ENCODE assay signal across 16 cellular contexts in the genomic region with DNA sequence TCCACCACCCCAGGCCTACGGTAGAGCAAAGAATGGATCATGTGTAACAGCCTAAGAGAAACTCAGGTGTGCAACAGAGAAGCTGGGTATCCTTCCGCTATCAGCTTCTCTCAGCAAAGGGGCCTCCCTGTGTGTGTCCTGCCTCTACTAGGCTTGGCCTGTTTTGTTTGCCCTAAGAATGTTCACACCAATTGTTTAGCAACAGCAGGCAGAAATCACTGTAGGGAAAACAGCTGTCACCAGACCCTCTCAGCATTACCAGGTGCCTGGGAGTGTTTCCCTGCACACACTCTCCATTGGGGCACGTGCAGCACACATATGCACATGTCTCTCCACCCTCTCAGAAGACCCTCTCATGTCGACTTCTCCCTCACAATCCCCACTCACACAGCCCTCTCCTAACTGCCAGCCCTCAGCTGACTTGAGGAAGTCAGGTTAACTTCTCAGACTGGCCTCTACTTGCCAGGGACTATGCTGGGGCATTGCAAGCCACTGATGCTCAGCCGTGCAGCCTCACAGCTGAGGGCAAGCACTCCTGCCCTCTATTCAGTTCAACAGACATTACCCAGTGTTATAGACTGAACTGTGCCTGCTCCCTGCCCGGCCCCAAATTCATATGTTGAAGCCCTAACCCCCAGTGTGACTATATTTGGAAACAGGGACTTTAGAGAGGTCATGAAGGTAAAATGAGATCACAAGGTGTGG.
"Had no signal": no experiment of that assay in that cellular context is flagged by ENCODE, and none has a peak within 500 bp of the region (broad histone marks: within the 10 kb centered on the region; RNA-seq: fewer than 3 reads in every experiment).

No MANE protein-coding gene starts in this region.

- H3K4me1 ChIP-seq: body of pancreas, heart left ventricle, left ventricle myocardium inferior had no signal

- ATAC-seq: activated CD4-positive, alpha-beta T cell treated with anti-CD3 and anti-CD28 coated beads for 36 hours; activated T-cell treated with anti-CD3 and anti-CD28 coated beads, Interleukin-2, amount 50 U/mL, for 4 hours; body of pancreas; heart left ventricle; stimulated activated naive B cell treated with anti-CD40 and anti-IgM and Interleukin-4, amounts not matched to agents 10 μg/mL and 1 μg/mL and 100 μg/mL, for 72 hours; WTC11 had no signal

- H3K4me1 Mint-ChIP-seq: activated CD4-positive, alpha-beta T cell treated with anti-CD3 and anti-CD28 coated beads for 36 hours; stimulated activated naive B cell treated with anti-CD40 and anti-IgM and Interleukin-4, amounts not matched to agents 10 μg/mL and 1 μg/mL and 100 μg/mL, for 72 hours had no signal

- H3K4me3 ChIP-seq: body of pancreas, heart left ventricle, left ventricle myocardium inferior, ovary, sigmoid colon had no signal

- H3K36me3 ChIP-seq: heart left ventricle, left ventricle myocardium inferior, ovary, sigmoid colon had no signal

- H3K36me3 Mint-ChIP-seq: stimulated activated naive B cell treated with anti-CD40 and anti-IgM and Interleukin-4, amounts not matched to agents 10 μg/mL and 1 μg/mL and 100 μg/mL, for 72 hours had no signal

- H3K27ac Mint-ChIP-seq: activated CD4-positive, alpha-beta T cell treated with anti-CD3 and anti-CD28 coated beads for 36 hours; activated naive CD4-positive, alpha-beta T cell treated with anti-CD3 and anti-CD28 coated beads for 36 hours; stimulated activated naive B cell treated with anti-CD40 and anti-IgM and Interleukin-4, amounts not matched to agents 10 μg/mL and 1 μg/mL and 100 μg/mL, for 72 hours; WTC11 had no signal

- H3K9me3 ChIP-seq: body of pancreas, ovary had no signal

- H3K4me3 Mint-ChIP-seq: activated CD4-positive, alpha-beta T cell treated with anti-CD3 and anti-CD28 coated beads for 36 hours; activated naive CD4-positive, alpha-beta T cell treated with anti-CD3 and anti-CD28 coated beads for 36 hours; activated T-cell treated with anti-CD3 and anti-CD28 coated beads, Interleukin-2, amount 50 U/mL, for 4 hours; neural crest cell; stimulated activated naive B cell treated with anti-CD40 and anti-IgM and Interleukin-4, amounts not matched to agents 10 μg/mL and 1 μg/mL and 100 μg/mL, for 72 hours; WTC11 had no signal

- H3K27ac ChIP-seq: body of pancreas, heart left ventricle, left ventricle myocardium inferior, ovary, sigmoid colon had no signal

- H3K27me3 ChIP-seq: body of pancreas, ovary, sigmoid colon had no signal

- DNase-seq: activated CD4-positive, alpha-beta T cell treated with anti-CD3 and anti-CD28 coated beads for 36 hours; activated CD4-positive, alpha-beta T cell treated with anti-CD3 and anti-CD28 coated beads, Interleukin-2, amount 50 U/mL, for 48 hours; activated naive CD4-positive, alpha-beta T cell treated with anti-CD3 and anti-CD28 coated beads for 36 hours; activated T-cell treated with anti-CD3 and anti-CD28 coated beads, Interleukin-2, amount 50 U/mL, for 4 hours; body of pancreas; caudate nucleus; heart left ventricle; kidney glomerular epithelial cell; left ventricle myocardium inferior; mammary epithelial cell; ovary; sigmoid colon; stimulated activated CD4-positive, alpha-beta T cell treated with anti-CD3 and anti-CD28 coated beads, Interleukin-4, amount 100 ng/mL, for 4 hours; stimulated activated naive B cell treated with anti-CD40 and anti-IgM and Interleukin-4, amounts not matched to agents 10 μg/mL and 1 μg/mL and 100 μg/mL, for 72 hours had no signal
